In the genomic region with DNA sequence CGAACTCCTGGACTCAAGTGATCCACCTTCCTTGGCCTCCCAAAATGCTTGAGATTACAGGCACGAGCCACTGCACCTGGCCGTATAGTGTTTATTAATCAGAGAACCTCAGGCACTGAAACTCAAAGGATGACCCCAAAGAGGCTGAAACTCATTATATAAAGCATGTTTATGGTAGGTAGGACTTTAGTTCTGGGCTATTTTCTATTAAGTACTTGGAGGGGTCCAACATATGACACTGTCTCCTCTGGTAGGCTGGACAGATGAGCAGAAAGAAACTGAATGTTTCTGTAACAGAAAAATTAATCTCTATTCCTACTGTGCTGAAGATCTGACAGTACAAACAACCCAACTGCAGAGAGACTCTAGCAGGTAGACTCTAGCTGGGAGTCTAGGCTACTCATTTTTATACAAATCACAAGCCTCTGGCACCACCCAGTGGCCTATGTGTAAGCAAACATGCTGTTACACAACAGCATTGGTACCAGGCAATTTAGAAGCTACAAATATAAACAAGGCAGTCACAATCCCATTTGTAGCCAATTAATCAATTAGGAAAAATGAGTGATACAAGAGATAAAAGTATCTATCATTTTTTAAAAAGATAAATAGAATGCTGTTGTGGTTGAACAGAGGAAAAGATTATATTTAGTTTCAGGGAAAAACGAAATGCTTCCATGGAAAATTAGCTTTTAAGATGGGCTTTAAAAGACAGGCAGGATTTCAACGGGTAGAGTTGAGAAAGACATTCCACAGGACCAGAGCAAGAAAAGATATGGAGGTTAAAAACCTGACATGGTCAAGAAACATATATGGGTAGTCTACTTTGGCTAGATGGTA, we compare ENCODE assay signal across 8 cellular contexts. TPM values are rescaled to one million over a fixed set of nuclear protein-coding genes. Genes with fewer than 3 reads are reported as not detected.
DNase-seq lines count a peak whose midpoint lies in the region; ATAC-seq, FAIRE-seq and TF ChIP-seq lines count a peak whose summit lies in the region.

No MANE protein-coding gene starts in this region.

- no peaks in the 10 kb centered on the region for H3K27me3 ChIP-seq in foreskin keratinocyte

- peak; percentile 71 for ATAC-seq in GM18907 (IDR thresholded peaks at IDR 0.05; ENCODE audit: unreplicated experiment)
- ATAC-seq in foreskin keratinocyte: peak; percentile 86

- no peak overlapping the region for H3K27ac ChIP-seq in foreskin keratinocyte

- DNase-seq in AG10803 (ENCODE audit: low read depth) (peak; percentile 81), KG1 (lab: John Stamatoyannopoulos, UW) (peak; percentile 48), RKO (ENCODE audit: low spot score) (peak; percentile 81), foreskin keratinocyte (peak; percentile 16 to 49), nucleus accumbens (lab: John Stamatoyannopoulos, UW) (peak in 53 of 56 donors; percentile 1 to 88 (median 51)), urothelium cell line (ENCODE audit: low spot score) (peak; percentile 57)
- peak; percentile 26 for DNase-seq in activated gamma-delta T cell treated with anti-CD3 and anti-CD28 coated beads, Interleukin-2, amount 50 U/mL, for 16 hours (ENCODE audit: low read depth)

- no peak for FAIRE-seq in urothelium cell line (lab: Jason Lieb, UNC)

- TF ChIP-seq CTCF in AG10803 (conservative IDR thresholded peaks at IDR 0.05; ENCODE audit: low read length): peak; percentile 80
- TF ChIP-seq CTCF in foreskin keratinocyte (conservative IDR thresholded peaks at IDR 0.05): peak; percentile 80

- no peak overlapping the region for H3K4me3 ChIP-seq in AG10803 (ENCODE audit: low read length)

- H3K4me1 ChIP-seq in foreskin keratinocyte: peaks cover 4% of the 10 kb centered on the region

RNA-seq across cellular contexts. Expression of gene DCAF8, which starts 10.4 kb away (rescaled TPM):
- 53.6 and 53.7 TPM in 2 replicates for total RNA-seq in foreskin keratinocyte
- 23.9 and 26.5 TPM in 2 replicates for polyA plus RNA-seq in foreskin keratinocyte

RNA-seq across cellular contexts. Expression of gene PEX19, which starts 33.0 kb away (rescaled TPM):
- total RNA-seq in foreskin keratinocyte: 27.7 and 29.2 TPM in 2 replicates
- polyA plus RNA-seq in foreskin keratinocyte: 17.1 and 23.5 TPM in 2 replicates

RNA-seq across cellular contexts. Expression of gene PEA15, which starts 46.7 kb away (rescaled TPM):
- 167 and 176 TPM in 2 replicates for total RNA-seq in foreskin keratinocyte
- 165 and 172 TPM in 2 replicates for polyA plus RNA-seq in foreskin keratinocyte

Comparison
In these comparisons a context has a peak if more than half of its experiments do, and no peak if none do; other contexts are left out.
1. DNase-seq: peak in every context shown above with its lines; median percentile 81 in AG10803; 81 in RKO; 57 in urothelium cell line; 51 in nucleus accumbens; 48 in KG1; 32 in foreskin keratinocyte; 26 in activated gamma-delta T cell treated with anti-CD3 and anti-CD28 coated beads, Interleukin-2, amount 50 U/mL, for 16 hours.